1 cellular context compared by ENCODE assay signal in the genomic region with DNA sequence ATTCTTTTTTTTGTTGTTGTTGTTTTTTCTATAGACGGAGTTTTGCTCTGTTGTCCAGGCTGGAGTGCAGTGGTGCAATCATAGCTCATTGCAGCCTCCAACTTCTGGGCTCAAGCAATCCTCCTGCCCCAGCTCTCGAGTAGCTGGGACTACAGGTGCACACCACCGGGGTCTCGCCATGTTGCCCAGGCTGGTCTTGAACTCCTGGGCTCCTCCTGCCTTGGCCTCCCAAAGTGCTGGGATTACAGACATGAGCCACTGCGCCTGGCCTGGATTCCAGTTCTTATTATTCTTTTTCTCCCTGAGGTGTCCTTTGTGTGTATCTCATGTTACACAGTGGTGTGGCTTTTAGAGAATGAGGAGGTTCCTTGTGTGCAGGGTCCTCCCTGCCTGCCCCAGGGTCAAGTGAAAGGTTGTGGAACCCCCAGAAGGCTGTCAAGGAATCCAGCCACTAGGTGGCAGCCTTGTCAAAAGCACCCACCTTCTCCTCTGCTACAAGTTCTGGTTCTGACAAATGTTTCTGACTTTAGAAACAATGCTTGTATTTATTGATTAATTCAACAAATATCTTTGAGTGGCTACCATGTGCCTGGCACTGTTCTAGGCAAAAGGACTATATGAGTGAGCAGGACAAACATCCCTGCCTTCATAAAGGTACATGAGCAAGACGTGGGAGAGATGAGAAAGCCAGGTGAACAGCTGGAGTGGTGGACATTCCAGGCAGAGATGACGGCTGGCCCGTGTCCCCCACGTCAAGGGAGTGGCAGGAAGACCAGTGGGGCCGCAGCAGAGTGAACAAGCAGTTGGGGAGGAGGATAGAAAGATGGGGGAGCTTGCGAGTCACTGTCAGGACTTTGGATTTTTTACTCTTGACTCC.
TF ChIP-seq lines count a peak whose summit lies in the region.

No MANE protein-coding gene starts in this region.

TF ChIP-seq in K562, 482 proteins besides CTCF, POLR2A, EP300 and RAD21 (continued from another document):
- TF ChIP-seq ZNF318 (IDR thresholded peaks at IDR 0.05; ENCODE audit: borderline replicate concordance in 1 of 2, low read depth in 1 of 2) (no peak), CREB1 (IDR thresholded peaks at IDR 0.05) (no peak), CREB1 (CRISPR knock-in tag; IDR thresholded peaks at IDR 0.05) (no peak), ETV6 (IDR thresholded peaks at IDR 0.05; ENCODE audit: borderline replicate concordance in 1 of 2, low read depth in 2 of 2, low read length in 1 of 2) (no peak), ETV6 (CRISPR knock-in tag; IDR thresholded peaks at IDR 0.05; ENCODE audit: borderline replicate concordance) (no peak), BMI1 (IDR thresholded peaks at IDR 0.05; ENCODE audit: low read length) (no peak), SMC3 (conservative IDR thresholded peaks at IDR 0.05; ENCODE audit: insufficient read depth, low read depth, low read length) (peak; percentile 58), RFX5 (IDR thresholded peaks at IDR 0.05; ENCODE audit: low read depth, low read length) (no peak), RB1 (IDR thresholded peaks at IDR 0.05; ENCODE audit: low read depth) (no peak), ZFP36 (IDR thresholded peaks at IDR 0.05; ENCODE audit: low read depth, low read length, partially characterized antibody) (no peak), THRAP3 (IDR thresholded peaks at IDR 0.05; ENCODE audit: borderline replicate concordance) (no peak), SNAPC5 (CRISPR knock-in tag; IDR thresholded peaks at IDR 0.05) (no peak), DACH1 (IDR thresholded peaks at IDR 0.05; ENCODE audit: partially characterized antibody) (no peak), KHSRP (IDR thresholded peaks at IDR 0.05) (no peak), ZBTB17 (CRISPR knock-in tag; IDR thresholded peaks at IDR 0.05) (no peak), RBM25 (IDR thresholded peaks at IDR 0.05; ENCODE audit: low read depth, low read length, severe bottlenecking) (no peak), MAFK (IDR thresholded peaks at IDR 0.05; ENCODE audit: low read length) (no peak), NR1H2 (CRISPR knock-in tag; IDR thresholded peaks at IDR 0.05) (no peak), SREBF1 (IDR thresholded peaks at IDR 0.05; ENCODE audit: borderline replicate concordance, low read depth, low read length) (no peak), SRF (CRISPR knock-in tag; IDR thresholded peaks at IDR 0.05) (no peak), ZNF398 (CRISPR knock-in tag; IDR thresholded peaks at IDR 0.05) (no peak), STAG1 (CRISPR knock-in tag; IDR thresholded peaks at IDR 0.05; ENCODE audit: borderline replicate concordance) (peak; percentile 13; the same call in 1 of the 2 replicates), KAT2B (IDR thresholded peaks at IDR 0.05; ENCODE audit: low read depth, low read length) (no peak), ZNF668 (CRISPR knock-in tag; IDR thresholded peaks at IDR 0.05) (no peak)
- TF ChIP-seq, protein P1, sequence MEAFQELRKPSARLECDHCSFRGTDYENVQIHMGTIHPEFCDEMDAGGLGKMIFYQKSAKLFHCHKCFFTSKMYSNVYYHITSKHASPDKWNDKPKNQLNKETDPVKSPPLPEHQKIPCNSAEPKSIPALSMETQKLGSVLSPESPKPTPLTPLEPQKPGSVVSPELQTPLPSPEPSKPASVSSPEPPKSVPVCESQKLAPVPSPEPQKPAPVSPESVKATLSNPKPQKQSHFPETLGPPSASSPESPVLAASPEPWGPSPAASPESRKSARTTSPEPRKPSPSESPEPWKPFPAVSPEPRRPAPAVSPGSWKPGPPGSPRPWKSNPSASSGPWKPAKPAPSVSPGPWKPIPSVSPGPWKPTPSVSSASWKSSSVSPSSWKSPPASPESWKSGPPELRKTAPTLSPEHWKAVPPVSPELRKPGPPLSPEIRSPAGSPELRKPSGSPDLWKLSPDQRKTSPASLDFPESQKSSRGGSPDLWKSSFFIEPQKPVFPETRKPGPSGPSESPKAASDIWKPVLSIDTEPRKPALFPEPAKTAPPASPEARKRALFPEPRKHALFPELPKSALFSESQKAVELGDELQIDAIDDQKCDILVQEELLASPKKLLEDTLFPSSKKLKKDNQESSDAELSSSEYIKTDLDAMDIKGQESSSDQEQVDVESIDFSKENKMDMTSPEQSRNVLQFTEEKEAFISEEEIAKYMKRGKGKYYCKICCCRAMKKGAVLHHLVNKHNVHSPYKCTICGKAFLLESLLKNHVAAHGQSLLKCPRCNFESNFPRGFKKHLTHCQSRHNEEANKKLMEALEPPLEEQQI (IDR thresholded peaks at IDR 0.05), result no peak
- TF ChIP-seq, protein P2, sequence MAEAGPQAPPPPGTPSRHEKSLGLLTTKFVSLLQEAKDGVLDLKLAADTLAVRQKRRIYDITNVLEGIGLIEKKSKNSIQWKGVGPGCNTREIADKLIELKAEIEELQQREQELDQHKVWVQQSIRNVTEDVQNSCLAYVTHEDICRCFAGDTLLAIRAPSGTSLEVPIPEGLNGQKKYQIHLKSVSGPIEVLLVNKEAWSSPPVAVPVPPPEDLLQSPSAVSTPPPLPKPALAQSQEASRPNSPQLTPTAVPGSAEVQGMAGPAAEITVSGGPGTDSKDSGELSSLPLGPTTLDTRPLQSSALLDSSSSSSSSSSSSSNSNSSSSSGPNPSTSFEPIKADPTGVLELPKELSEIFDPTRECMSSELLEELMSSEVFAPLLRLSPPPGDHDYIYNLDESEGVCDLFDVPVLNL (CRISPR knock-in tag; IDR thresholded peaks at IDR 0.05; ENCODE audit: low read depth), result no peak
- TF ChIP-seq, protein P3, sequence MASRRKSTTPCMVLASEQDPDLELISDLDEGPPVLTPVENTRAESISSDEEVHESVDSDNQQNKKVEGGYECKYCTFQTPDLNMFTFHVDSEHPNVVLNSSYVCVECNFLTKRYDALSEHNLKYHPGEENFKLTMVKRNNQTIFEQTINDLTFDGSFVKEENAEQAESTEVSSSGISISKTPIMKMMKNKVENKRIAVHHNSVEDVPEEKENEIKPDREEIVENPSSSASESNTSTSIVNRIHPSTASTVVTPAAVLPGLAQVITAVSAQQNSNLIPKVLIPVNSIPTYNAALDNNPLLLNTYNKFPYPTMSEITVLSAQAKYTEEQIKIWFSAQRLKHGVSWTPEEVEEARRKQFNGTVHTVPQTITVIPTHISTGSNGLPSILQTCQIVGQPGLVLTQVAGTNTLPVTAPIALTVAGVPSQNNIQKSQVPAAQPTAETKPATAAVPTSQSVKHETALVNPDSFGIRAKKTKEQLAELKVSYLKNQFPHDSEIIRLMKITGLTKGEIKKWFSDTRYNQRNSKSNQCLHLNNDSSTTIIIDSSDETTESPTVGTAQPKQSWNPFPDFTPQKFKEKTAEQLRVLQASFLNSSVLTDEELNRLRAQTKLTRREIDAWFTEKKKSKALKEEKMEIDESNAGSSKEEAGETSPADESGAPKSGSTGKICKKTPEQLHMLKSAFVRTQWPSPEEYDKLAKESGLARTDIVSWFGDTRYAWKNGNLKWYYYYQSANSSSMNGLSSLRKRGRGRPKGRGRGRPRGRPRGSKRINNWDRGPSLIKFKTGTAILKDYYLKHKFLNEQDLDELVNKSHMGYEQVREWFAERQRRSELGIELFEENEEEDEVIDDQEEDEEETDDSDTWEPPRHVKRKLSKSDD (conservative IDR thresholded peaks at IDR 0.05; ENCODE audit: low read length), result no peak
